Comparison of ENCODE assay signal across 8 cellular contexts in the genomic region with DNA sequence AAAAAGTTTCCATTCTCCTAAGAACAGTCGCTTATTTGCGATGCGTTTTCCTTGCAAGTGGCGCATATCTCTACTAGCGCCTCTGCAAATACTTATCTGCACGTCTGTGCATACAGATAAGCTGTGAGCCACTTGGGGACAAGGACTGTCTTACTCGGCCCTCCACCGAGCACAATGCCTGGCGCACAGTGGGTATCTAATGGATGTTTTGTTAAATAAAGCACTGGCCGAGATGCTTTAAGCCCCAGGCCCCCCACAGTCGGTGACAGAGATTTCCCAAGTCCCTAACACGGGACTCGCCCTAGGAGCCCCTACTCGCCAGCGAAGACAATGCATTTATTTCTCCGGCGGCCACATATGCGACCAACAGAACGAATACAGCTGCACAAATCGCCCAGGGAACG. TPM values are rescaled to one million over a fixed set of nuclear protein-coding genes. Genes with fewer than 3 reads are reported as not detected.
DNase-seq lines count a peak whose midpoint lies in the region; ATAC-seq and TF ChIP-seq lines count a peak whose summit lies in the region.

No MANE protein-coding gene starts in this region.

- peaks cover 5% of the 10 kb centered on the region for H3K36me3 Mint-ChIP-seq in memory B cell

- H3K9me3 Mint-ChIP-seq in memory B cell, result no peaks in the 10 kb centered on the region

- TF ChIP-seq CTCF in tibial artery (IDR thresholded peaks at IDR 0.05), result no peak

- DNase-seq in Daoy (ENCODE audit: low read depth), result peak; percentile 27
- DNase-seq in SJSA1 (ENCODE audit: low read depth in 1 of 2, low spot score in 2 of 2), result no peak
- no peak for DNase-seq in effector memory CD4-positive, alpha-beta T cell
- DNase-seq in memory B cell (ENCODE audit: low spot score in 2 of 2), result peak; percentile 9 to 38
- no peak for DNase-seq in tibial artery
- no peak for DNase-seq in H4 (ENCODE audit: low spot score)

- H3K36me3 ChIP-seq in SJSA1 (peaks cover 9% of the 10 kb centered on the region), tibial artery (peaks cover 0 to 3% (median 0%) of the 10 kb centered on the region in 3 donors)
- no peaks in the 10 kb centered on the region for H3K36me3 ChIP-seq in effector memory CD4-positive, alpha-beta T cell (ENCODE audit: control insufficient read depth, insufficient read depth, low read length)

- H3K27me3 ChIP-seq in SJSA1 (replicated peaks) (no peaks in the 10 kb centered on the region), tibial artery (no peaks in the 10 kb centered on the region)
- H3K27me3 ChIP-seq in effector memory CD4-positive, alpha-beta T cell (replicated peaks; ENCODE audit: control insufficient read depth, insufficient read depth, low read length, poor library complexity, severe bottlenecking), result no peaks in the 10 kb centered on the region

- peaks cover 8% of the 10 kb centered on the region for H3K4me1 ChIP-seq in SJSA1 (replicated peaks)
- no peaks in the 10 kb centered on the region for H3K4me1 ChIP-seq in effector memory CD4-positive, alpha-beta T cell (ENCODE audit: control insufficient read depth, insufficient read depth, low read length, poor library complexity, severe bottlenecking)
- H3K4me1 ChIP-seq in tibial artery, result peaks cover 0 to 17% (median 4%) of the 10 kb centered on the region in 4 donors

- H3K27ac Mint-ChIP-seq in memory B cell, result peak overlapping the region; percentile 82

- peaks cover 26% of the 10 kb centered on the region for H3K4me1 Mint-ChIP-seq in memory B cell

- H3K9me3 ChIP-seq in SJSA1 (replicated peaks) (peaks cover 6% of the 10 kb centered on the region; the same call in 1 of the 2 replicates), tibial artery (no peaks in the 10 kb centered on the region)
- H3K9me3 ChIP-seq in effector memory CD4-positive, alpha-beta T cell (ENCODE audit: control insufficient read depth, low read length), result no peaks in the 10 kb centered on the region

- peak overlapping the region; percentile 97 for H3K4me3 Mint-ChIP-seq in memory B cell

- intact Hi-C loops in tibial artery (cut with DNase I; ENCODE audit: low total_unique reads), result no loop called here

- peak overlapping the region; percentile 54 for H3K4me3 ChIP-seq in SJSA1
- peak overlapping the region; percentile 90 for H3K4me3 ChIP-seq in effector memory CD4-positive, alpha-beta T cell (ENCODE audit: insufficient read depth, low read depth, low read length, poor library complexity, severe bottlenecking)
- peak overlapping the region; percentile 72 to 89 for H3K4me3 ChIP-seq in tibial artery

- no peaks in the 10 kb centered on the region for H3K27me3 Mint-ChIP-seq in memory B cell

- ATAC-seq in GM19395 (IDR thresholded peaks at IDR 0.05; ENCODE audit: unreplicated experiment) (peak; percentile 38), HG03432 (IDR thresholded peaks at IDR 0.05; ENCODE audit: unreplicated experiment) (peak; percentile 29), memory B cell (ENCODE audit: low read depth) (peak; percentile 40)

- H3K27ac ChIP-seq in SJSA1 (peak overlapping the region; percentile 2; the same call in 1 of the 2 replicates), tibial artery (peak overlapping the region; percentile 66 to 84)
- H3K27ac ChIP-seq in effector memory CD4-positive, alpha-beta T cell (ENCODE audit: insufficient read depth, low read length, poor library complexity, severe bottlenecking), result peak overlapping the region; percentile 54

RNA-seq across cellular contexts. Expression of a gene that starts 0.5 kb away (rescaled TPM):
- 43.6 and 48.6 TPM in 2 replicates for total RNA-seq in Daoy (2014; rRNA removed; shearing (Covaris generic))
- 68.2 and 70.5 TPM in 2 replicates for total RNA-seq in SJSA1 (2014; rRNA removed; shearing (Covaris generic))
- 54.8 and 63.4 TPM in 2 replicates for total RNA-seq in H4 (2014; rRNA removed; shearing (Covaris generic))

RNA-seq across cellular contexts. Expression of a gene that starts 43.6 kb away (rescaled TPM):
- total RNA-seq in Daoy (2014; rRNA removed; shearing (Covaris generic)), result 19.1 and 19.5 TPM in 2 replicates
- 27.9 and 34.2 TPM in 2 replicates for total RNA-seq in SJSA1 (2014; rRNA removed; shearing (Covaris generic))
- total RNA-seq in H4 (2014; rRNA removed; shearing (Covaris generic)), result 38.8 and 39.3 TPM in 2 replicates

Comparison
In these comparisons a context has a peak if more than half of its experiments do, and no peak if none do; other contexts are left out.
1. DNase-seq: peak in Daoy (single experiment) and memory B cell (2 of 2); none in SJSA1 (0 of 2), effector memory CD4-positive, alpha-beta T cell (0 of 3), tibial artery (0 of 2) and H4 (single experiment).
2. H3K27ac ChIP-seq: peak in every context shown above with its lines; median percentile 75 in tibial artery; 54 in effector memory CD4-positive, alpha-beta T cell; 2 in SJSA1.
3. Peak in every context shown above with its lines, with median percentiles within 50 percentile points of each other: ATAC-seq and H3K4me3 ChIP-seq.